Comparison of ENCODE assay signal across 19 cellular contexts in genomic region chr3:13723676-13724207, GRCh38.
"Had no signal": no experiment of that assay in that cellular context is flagged by ENCODE, and none has a peak within 500 bp of the region (broad histone marks: within the 10 kb centered on the region; RNA-seq: fewer than 3 reads in every experiment).

No MANE protein-coding gene starts in this region.

- DNase-seq: cortex of kidney; effector memory CD8-positive, alpha-beta T cell; foreskin fibroblast; gastrocnemius medialis; head of caudate nucleus; mesenchymal stem cell; midbrain; naive thymus-derived CD4-positive, alpha-beta T cell; nucleus accumbens; right cardiac atrium; sigmoid colon; stimulated activated CD4-positive, alpha-beta T cell treated with anti-CD3 and anti-CD28 coated beads, Interleukin-2, amount 100 ng/mL, for 24 hours; stimulated activated CD4-positive, alpha-beta T cell treated with anti-CD3 and anti-CD28 coated beads, Interleukin-4, amount 100 ng/mL, for 24 hours; stimulated activated naive CD4-positive, alpha-beta T cell treated with Interleukin-2 at 50 U/mL for 16 hours; stomach; thyroid gland; uterus had no signal

- H3K36me3 ChIP-seq: gastrocnemius medialis, prostate gland, sigmoid colon, stomach, thyroid gland, uterus had no signal

- H3K9me3 ChIP-seq: prostate gland, thyroid gland, uterus had no signal

- H3K27me3 ChIP-seq: gastrocnemius medialis, sigmoid colon, stomach, thyroid gland, uterus had no signal

- H3K4me3 ChIP-seq: gastrocnemius medialis, prostate gland, sigmoid colon, stomach, thyroid gland, uterus had no signal

- H3K4me1 ChIP-seq: gastrocnemius medialis, prostate gland, sigmoid colon, stomach, thyroid gland, uterus had no signal

- H3K27ac ChIP-seq: gastrocnemius medialis, prostate gland, sigmoid colon, stomach, thyroid gland, uterus had no signal

- ATAC-seq: effector memory CD8-positive, alpha-beta T cell; gastrocnemius medialis; naive thymus-derived CD4-positive, alpha-beta T cell; right cardiac atrium; stimulated activated effector memory CD8-positive, alpha-beta T cell treated with anti-CD3 and anti-CD28 coated beads, Interleukin-12 subunit alpha, Interleukin-12 subunit beta, amount 100 ng/mL, for 72 hours had no signal
